9 cellular contexts compared by ENCODE assay signal in the genomic region with DNA sequence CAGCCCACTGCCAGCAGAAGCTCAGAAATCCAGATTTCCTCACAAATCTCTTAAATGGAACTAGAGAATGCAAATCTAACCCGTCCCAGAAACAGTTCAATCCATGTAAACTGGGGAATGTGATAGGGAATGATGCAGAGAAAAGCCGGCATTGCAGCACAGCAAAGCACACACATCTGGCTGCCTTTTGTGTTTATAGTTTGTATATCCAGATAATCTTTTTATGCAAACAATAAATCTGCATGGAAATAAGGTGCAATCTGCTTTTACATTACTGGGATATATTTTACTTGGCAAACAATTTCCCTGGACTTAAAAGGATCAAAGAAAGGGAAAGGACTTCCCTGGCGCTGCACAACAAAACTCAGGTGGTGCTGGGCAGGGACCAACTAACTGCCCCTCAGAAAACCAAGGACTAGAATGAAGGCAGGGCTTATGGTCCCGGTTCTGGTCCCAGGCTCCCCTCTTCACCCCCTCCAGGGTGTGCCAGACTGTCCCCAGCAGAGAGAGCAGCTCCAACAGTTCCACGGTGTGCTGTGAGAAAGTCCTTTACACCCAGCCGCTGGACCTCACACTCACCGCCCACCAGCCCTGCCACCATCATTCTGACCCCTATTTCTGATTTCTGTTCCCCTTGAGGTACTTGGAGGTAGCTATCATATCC. TPM values are rescaled to one million over a fixed set of nuclear protein-coding genes. Genes with fewer than 3 reads are reported as not detected.
A peak's percentile ranks its signal among the peaks of the same experiment; 100 is the strongest.
DNase-seq lines count a peak whose midpoint lies in the region; ATAC-seq and TF ChIP-seq lines count a peak whose summit lies in the region.
"Had no signal": no experiment of that assay in that cellular context is flagged by ENCODE, and none has a peak within 500 bp of the region (broad histone marks: within the 10 kb centered on the region; RNA-seq: fewer than 3 reads in every experiment).

No MANE protein-coding gene starts in this region.

- H3K27me3 ChIP-seq in BJ (ENCODE audit: control insufficient read depth, insufficient read depth, low read length) (no peaks in the 10 kb centered on the region), ascending aorta (no peaks in the 10 kb centered on the region), heart right ventricle (peaks cover 0 to 44% (median 0%) of the 10 kb centered on the region in 7 donors)

- H3K27ac Mint-ChIP-seq in effector memory CD8-positive, alpha-beta T cell: peak overlapping the region in 1 of 2 donors; percentile 7

- H3K36me3 Mint-ChIP-seq in effector memory CD8-positive, alpha-beta T cell (ENCODE audit: insufficient read depth): no peaks in the 10 kb centered on the region

- WGBS in heart right ventricle, 2 donors: 61 to 62% methylated on average over 7 of the region's 7 CpGs

- peak overlapping the region; percentile 100 for H3K27ac ChIP-seq in ascending aorta
- H3K27ac ChIP-seq in heart right ventricle: peak overlapping the region; percentile 96 to 99 (median 98)

- intact Hi-C loops in ascending aorta (cut with DNase I): loop anchor here (2.0 to 10.0 kb wide), 3 partner anchors 94 to 386 kb away; a partner anchor contains a TSS
- intact Hi-C loops in heart right ventricle (cut with DNase I): loop anchor here in 7 of 10 donors (2.0 to 10.0 kb wide), 12 partner anchors 58 to 406 kb away; a partner anchor contains a TSS

- ATAC-seq in heart right ventricle (no peak), HG03097 (IDR thresholded peaks at IDR 0.05; ENCODE audit: low FRiP score, unreplicated experiment) (no peak)
- ATAC-seq in effector memory CD8-positive, alpha-beta T cell (replicated peaks): no peak

- no peak for TF ChIP-seq CTCF in BJ (IDR thresholded peaks at IDR 0.05; ENCODE audit: insufficient read depth, low read depth, low read length)
- no peak for TF ChIP-seq CTCF in ascending aorta (IDR thresholded peaks at IDR 0.05)
- no peak for TF ChIP-seq CTCF in heart right ventricle (IDR thresholded peaks at IDR 0.05)
- no peak for TF ChIP-seq CTCF in retinal pigment epithelial cell (conservative IDR thresholded peaks at IDR 0.05; ENCODE audit: low read depth, low read length)

- H3K9me3 Mint-ChIP-seq in effector memory CD8-positive, alpha-beta T cell: no peaks in the 10 kb centered on the region

- CTCF ChIA-PET in BJ (lab: Yijun Ruan, JAX): interaction anchor here (0.7 to 6.1 kb wide), 39 partner anchors 11 to 467 kb away, joined by 3 to 46 read pairs (median 5); a partner anchor contains a TSS

- H3K4me1 ChIP-seq in ascending aorta (peaks cover 13 to 31% of the 10 kb centered on the region in 2 donors), heart right ventricle (peaks cover 23 to 90% (median 63%) of the 10 kb centered on the region in 9 donors)

- POLR2A ChIA-PET in BJ (lab: Charles Lee): interaction anchor here (0.6 to 2.0 kb wide), 3 partner anchors 56 to 135 kb away, joined by 3 to 10 read pairs (median 7); a partner anchor contains a TSS

- peak overlapping the region in 1 of 2 donors; percentile 2 for H3K4me3 Mint-ChIP-seq in effector memory CD8-positive, alpha-beta T cell

- DNase-seq in BJ (ENCODE audit: low read depth) (no peak), ascending aorta (ENCODE audit: low spot score in 2 of 2) (no peak), heart right ventricle (no peak), retinal pigment epithelial cell (ENCODE audit: low read depth) (no peak), amygdala (lab: John Stamatoyannopoulos, UW) (no peak), NCI-H524 treated with DMSO at 0.1 percent for 48 hours (lab: John Stamatoyannopoulos, UW) (no peak)
- no peak for DNase-seq in effector memory CD8-positive, alpha-beta T cell
- DNase-seq: stimulated activated naive CD4-positive, alpha-beta T cell had no signal

- peaks cover 5 to 10% of the 10 kb centered on the region in 2 donors for H3K4me1 Mint-ChIP-seq in effector memory CD8-positive, alpha-beta T cell (ENCODE audit: low read depth in 2 of 2)

- H3K9me3 ChIP-seq in ascending aorta (peaks cover 0 to 7% of the 10 kb centered on the region in 2 donors), heart right ventricle (no peaks in the 10 kb centered on the region)

- H3K36me3 ChIP-seq in BJ (ENCODE audit: control insufficient read depth, insufficient read depth, low read length) (peaks cover 16% of the 10 kb centered on the region), ascending aorta (peaks cover 7 to 38% of the 10 kb centered on the region in 2 donors), heart right ventricle (peaks cover 0 to 7% (median 0%) of the 10 kb centered on the region in 9 donors)

- H3K4me3 ChIP-seq in BJ (ENCODE audit: low read depth, low read length) (peak overlapping the region; percentile 65), ascending aorta (peak overlapping the region; percentile 81 to 82), heart right ventricle (peak overlapping the region in 8 of 10 donors; percentile 73 to 97 (median 86)), retinal pigment epithelial cell (ENCODE audit: low read length) (peak overlapping the region; percentile 81)

- H3K27me3 Mint-ChIP-seq in effector memory CD8-positive, alpha-beta T cell: peaks cover 29 to 34% of the 10 kb centered on the region in 2 donors

RNA-seq across cellular contexts. Expression of a gene that starts 2.7 kb away (rescaled TPM):
- polyA plus RNA-seq in BJ (2011; rRNA removed) (24.0 and 25.1 TPM in 2 replicates), heart right ventricle (10 to 100 TPM; 17.5 to 69.9 TPM)
- 30.2 and 34.9 TPM in 2 replicates for polyA minus RNA-seq in BJ (2011; rRNA and poly(A)+ RNA removed)
- total RNA-seq in ascending aorta (310 TPM), heart right ventricle (10 to 100 TPM; 11.3 to 39.5 (median 21.7) TPM)
